1 cellular context compared by ENCODE assay signal in genomic region chr10:79149345-79149661, GRCh38.
TF ChIP-seq lines count a peak whose summit lies in the region.

No MANE protein-coding gene starts in this region.

TF ChIP-seq in K562, 482 proteins besides CTCF, POLR2A, EP300 and RAD21 (continued from another document and continues in another):
- TF ChIP-seq ZNF398 (CRISPR knock-in tag; IDR thresholded peaks at IDR 0.05) = no peak
- TF ChIP-seq CBFB (CRISPR knock-in tag; IDR thresholded peaks at IDR 0.05) = no peak
- TF ChIP-seq NR2C1 (IDR thresholded peaks at IDR 0.05) = no peak
- TF ChIP-seq NR2C1 (tag; IDR thresholded peaks at IDR 0.05) = no peak
- TF ChIP-seq RBM25 (IDR thresholded peaks at IDR 0.05; ENCODE audit: low read depth, low read length, severe bottlenecking) = no peak
- TF ChIP-seq ZSCAN29 (IDR thresholded peaks at IDR 0.05) = 0 out of 2 replicates have a peak, but pooled peaks have one; percentile 18
- TF ChIP-seq BRCA1 (IDR thresholded peaks at IDR 0.05) = no peak
- no peak for TF ChIP-seq BRCA1 (CRISPR knock-in tag; IDR thresholded peaks at IDR 0.05)
- no peak for TF ChIP-seq ZNF778 (CRISPR knock-in tag; IDR thresholded peaks at IDR 0.05)
- no peak for TF ChIP-seq ZZZ3 (IDR thresholded peaks at IDR 0.05)
- no peak for TF ChIP-seq GATAD2B (IDR thresholded peaks at IDR 0.05; ENCODE audit: borderline replicate concordance)
- TF ChIP-seq ZNF444 (CRISPR knock-in tag; IDR thresholded peaks at IDR 0.05) = no peak
- no peak for TF ChIP-seq GTF2F1 (IDR thresholded peaks at IDR 0.05; ENCODE audit: low read depth, low read length)
- no peak for TF ChIP-seq COPS2 (conservative IDR thresholded peaks at IDR 0.05)
- TF ChIP-seq MYC (IDR thresholded peaks at IDR 0.05; ENCODE audit: low read depth, low read length) = no peak
- 0 out of 2 replicates have a peak, but pooled peaks have one; percentile 8 for TF ChIP-seq MYC (CRISPR knock-in tag; IDR thresholded peaks at IDR 0.05; ENCODE audit: borderline replicate concordance, low read depth)
- no peak for TF ChIP-seq HES1 (IDR thresholded peaks at IDR 0.05; ENCODE audit: low read depth)
- TF ChIP-seq ZNF184 (CRISPR knock-in tag; IDR thresholded peaks at IDR 0.05) = no peak
- no peak for TF ChIP-seq ZNF133 (CRISPR knock-in tag; IDR thresholded peaks at IDR 0.05)
- no peak for TF ChIP-seq RNF2 (IDR thresholded peaks at IDR 0.05)
- no peak for TF ChIP-seq NKRF (IDR thresholded peaks at IDR 0.05; ENCODE audit: borderline replicate concordance)
- no peak for TF ChIP-seq CEBPB (tag; IDR thresholded peaks at IDR 0.05)
- no peak for TF ChIP-seq SNAPC5 (CRISPR knock-in tag; IDR thresholded peaks at IDR 0.05)
- no peak for TF ChIP-seq SNIP1 (IDR thresholded peaks at IDR 0.05; ENCODE audit: low read depth)
- no peak for TF ChIP-seq ZNF217 (CRISPR knock-in tag; IDR thresholded peaks at IDR 0.05)
- no peak for TF ChIP-seq KHSRP (IDR thresholded peaks at IDR 0.05)
- no peak for TF ChIP-seq ZNF24 (IDR thresholded peaks at IDR 0.05)
- no peak for TF ChIP-seq HCFC1 (IDR thresholded peaks at IDR 0.05; ENCODE audit: low read depth, low read length)
- peak; percentile 47; the same call in 1 of the 2 replicates for TF ChIP-seq ZNF124 (CRISPR knock-in tag; IDR thresholded peaks at IDR 0.05)
- TF ChIP-seq NFIC (IDR thresholded peaks at IDR 0.05) = no peak; the same call in 1 of the 2 replicates
- no peak for TF ChIP-seq ELF4 (CRISPR knock-in tag; IDR thresholded peaks at IDR 0.05)
- no peak for TF ChIP-seq ZNF668 (CRISPR knock-in tag; IDR thresholded peaks at IDR 0.05)
- no peak for TF ChIP-seq ZNF764 (CRISPR knock-in tag; IDR thresholded peaks at IDR 0.05; ENCODE audit: low read depth)
- TF ChIP-seq ZKSCAN8 (CRISPR knock-in tag; IDR thresholded peaks at IDR 0.05) = no peak
- TF ChIP-seq ZNF740 (CRISPR knock-in tag; IDR thresholded peaks at IDR 0.05) = peak; percentile 45; the same call in 1 of the 2 replicates
- TF ChIP-seq ZNF740 (tag; IDR thresholded peaks at IDR 0.05) = no peak
- no peak for TF ChIP-seq PURB (CRISPR knock-in tag; IDR thresholded peaks at IDR 0.05; ENCODE audit: low read depth)
- TF ChIP-seq ZNF699 (CRISPR knock-in tag; IDR thresholded peaks at IDR 0.05; ENCODE audit: insufficient replicate concordance) = no peak
- no peak for TF ChIP-seq HNRNPK (IDR thresholded peaks at IDR 0.05; ENCODE audit: low read depth, low read length, poor library complexity, severe bottlenecking)
- TF ChIP-seq SMAD2 (IDR thresholded peaks at IDR 0.05; ENCODE audit: low read depth, low read length) = no peak
- TF ChIP-seq GTF2E2 (tag; IDR thresholded peaks at IDR 0.05) = no peak
- no peak for TF ChIP-seq ATF7 (IDR thresholded peaks at IDR 0.05)
- TF ChIP-seq SRSF3 (IDR thresholded peaks at IDR 0.05; ENCODE audit: insufficient read depth, low read length) = 0 out of 2 replicates have a peak, but pooled peaks have one; percentile 46
- no peak for TF ChIP-seq JUND (IDR thresholded peaks at IDR 0.05; ENCODE audit: borderline replicate concordance, low read depth, low read length)
- TF ChIP-seq JUND (tag; IDR thresholded peaks at IDR 0.05; ENCODE audit: borderline replicate concordance, low read depth, low read length) = no peak
- TF ChIP-seq CC2D1A (IDR thresholded peaks at IDR 0.05) = no peak
- TF ChIP-seq CUX1 (CRISPR knock-in tag; IDR thresholded peaks at IDR 0.05) = no peak
- TF ChIP-seq NFXL1 (CRISPR knock-in tag; IDR thresholded peaks at IDR 0.05) = no peak
- no peak for TF ChIP-seq ID3 (CRISPR knock-in tag; IDR thresholded peaks at IDR 0.05)
- TF ChIP-seq ID3 (tag; IDR thresholded peaks at IDR 0.05) = no peak
- TF ChIP-seq ZNF589 (CRISPR knock-in tag; IDR thresholded peaks at IDR 0.05; ENCODE audit: low read depth) = no peak
- no peak for TF ChIP-seq CTCFL (IDR thresholded peaks at IDR 0.05; ENCODE audit: borderline replicate concordance, insufficient read depth, low read depth, low read length, poor library complexity, severe bottlenecking)
- TF ChIP-seq POU5F1 (IDR thresholded peaks at IDR 0.05; ENCODE audit: borderline replicate concordance, low read depth, low read length, partially characterized antibody) = no peak
- TF ChIP-seq RFX7 (CRISPR knock-in tag; IDR thresholded peaks at IDR 0.05) = no peak
- TF ChIP-seq BRF1 (IDR thresholded peaks at IDR 0.05; ENCODE audit: borderline replicate concordance, extremely low read depth, insufficient read length) = no peak
- no peak for TF ChIP-seq HOXB6 (CRISPR knock-in tag; IDR thresholded peaks at IDR 0.05; ENCODE audit: borderline replicate concordance)
- no peak for TF ChIP-seq MEF2A (IDR thresholded peaks at IDR 0.05; ENCODE audit: control insufficient read depth, low read depth, low read length)
- TF ChIP-seq ELK3 (CRISPR knock-in tag; IDR thresholded peaks at IDR 0.05) = no peak
- no peak for TF ChIP-seq KDM2B (CRISPR knock-in tag; IDR thresholded peaks at IDR 0.05)
- no peak for TF ChIP-seq SP2 (IDR thresholded peaks at IDR 0.05; ENCODE audit: extremely low read depth, low read depth, low read length, poor library complexity, severe bottlenecking)
- no peak for TF ChIP-seq ZNF12 (CRISPR knock-in tag; IDR thresholded peaks at IDR 0.05)
- peak in 1 of 2 experiments; percentile 15; a peak in 1 of 4 replicates for TF ChIP-seq MLX (CRISPR knock-in tag; conservative IDR thresholded peaks at IDR 0.05)
- TF ChIP-seq PKNOX1 (IDR thresholded peaks at IDR 0.05) = no peak
